19 cellular contexts compared by ENCODE assay signal in genomic region chr15:56980474-56980873, GRCh38.
DNase-seq lines count a peak whose midpoint lies in the region; ATAC-seq and TF ChIP-seq lines count a peak whose summit lies in the region.
"Had no signal": no experiment of that assay in that cellular context is flagged by ENCODE, and none has a peak within 500 bp of the region (broad histone marks: within the 10 kb centered on the region; RNA-seq: fewer than 3 reads in every experiment).

No MANE protein-coding gene starts in this region.

- ATAC-seq in activated T-helper 17 cell treated with anti-CD3 and anti-CD28 coated beads, Interleukin-2, amount 50 U/mL, for 72 hours (replicated peaks), result no peak
- ATAC-seq in HG02884 (IDR thresholded peaks at IDR 0.05; ENCODE audit: unreplicated experiment) (no peak), GM21526 (IDR thresholded peaks at IDR 0.05; ENCODE audit: low FRiP score, unreplicated experiment) (no peak)

- no peaks in the 10 kb centered on the region for H3K27me3 Mint-ChIP-seq in activated T-helper 17 cell treated with anti-CD3 and anti-CD28 coated beads, Interleukin-2, amount 50 U/mL, for 72 hours
- no peaks in the 10 kb centered on the region for H3K27me3 Mint-ChIP-seq in mesothelial cell of epicardium (ENCODE audit: low read depth)

- 97% methylated on average over 3 of the region's 3 CpGs for WGBS in thymus
- WGBS in suprapubic skin, result 91% methylated on average over 3 of the region's 3 CpGs

- no peaks in the 10 kb centered on the region for H3K9me3 Mint-ChIP-seq in activated T-helper 17 cell treated with anti-CD3 and anti-CD28 coated beads, Interleukin-2, amount 50 U/mL, for 72 hours
- H3K9me3 Mint-ChIP-seq in mesothelial cell of epicardium, result no peaks in the 10 kb centered on the region
- H3K9me3 Mint-ChIP-seq: CD14-positive monocyte had no signal

- H3K36me3 Mint-ChIP-seq in activated T-helper 17 cell treated with anti-CD3 and anti-CD28 coated beads, Interleukin-2, amount 50 U/mL, for 72 hours (ENCODE audit: low read depth), result no peaks in the 10 kb centered on the region
- H3K36me3 Mint-ChIP-seq in mesothelial cell of epicardium, result peaks cover 1% of the 10 kb centered on the region

- H3K36me3 ChIP-seq in thymus (ENCODE audit: control insufficient read depth, insufficient read depth) (no peaks in the 10 kb centered on the region), suprapubic skin (no peaks in the 10 kb centered on the region)

- TF ChIP-seq CTCF in mesothelial cell of epicardium (IDR thresholded peaks at IDR 0.05; ENCODE audit: unreplicated experiment), result no peak
- TF ChIP-seq CTCF in suprapubic skin (IDR thresholded peaks at IDR 0.05), result no peak

- no peaks in the 10 kb centered on the region for H3K9me3 ChIP-seq in thymus (ENCODE audit: control insufficient read depth)
- no peaks in the 10 kb centered on the region for H3K9me3 ChIP-seq in suprapubic skin
- H3K9me3 ChIP-seq: SK-N-SH had no signal

- H3K4me1 Mint-ChIP-seq in activated T-helper 17 cell treated with anti-CD3 and anti-CD28 coated beads, Interleukin-2, amount 50 U/mL, for 72 hours, result peaks cover 49% of the 10 kb centered on the region
- H3K4me1 Mint-ChIP-seq in mesothelial cell of epicardium, result peaks cover 26% of the 10 kb centered on the region

- no peak for TF ChIP-seq EP300 in suprapubic skin (IDR thresholded peaks at IDR 0.05)

- H3K4me1 ChIP-seq in thymus (ENCODE audit: control insufficient read depth, insufficient read depth, low read length) (peaks cover 10% of the 10 kb centered on the region), suprapubic skin (peaks cover 21% of the 10 kb centered on the region)

- H3K27ac ChIP-seq in thymus (ENCODE audit: low read depth), result peak overlapping the region; percentile 36
- H3K27ac ChIP-seq in suprapubic skin, result no peak overlapping the region
- H3K27ac ChIP-seq: 22Rv1 had no signal

- peak overlapping the region; percentile 56 for H3K27ac Mint-ChIP-seq in activated T-helper 17 cell treated with anti-CD3 and anti-CD28 coated beads, Interleukin-2, amount 50 U/mL, for 72 hours
- H3K27ac Mint-ChIP-seq in mesothelial cell of epicardium, result peak overlapping the region; percentile 4
- H3K27ac Mint-ChIP-seq: CD14-positive monocyte had no signal

- DNase-seq in NCI-H2171 treated with DMSO at 0.1 percent for 48 hours (lab: John Stamatoyannopoulos, UW) (peak; percentile 12), NCI-H2171 (lab: John Stamatoyannopoulos, UW) (no peak), mesothelial cell of epicardium (ENCODE audit: low spot score in 2 of 2, unreplicated experiment in 2 of 2) (no peak), suprapubic skin (ENCODE audit: low spot score in 2 of 2) (no peak)
- DNase-seq: AML-193, DMS79 treated with DMSO at 0.1 percent for 48 hours, H7, NCI-H1105, NCI-H2081 treated with DMSO at 0.1 percent for 48 hours, NCI-H345, NCI-H524 treated with DMSO at 0.1 percent for 48 hours, SHP77 treated with DMSO at 0.1 percent for 48 hours, SK-N-SH had no signal

- H3K27me3 ChIP-seq in thymus (ENCODE audit: control insufficient read depth, insufficient read depth) (no peaks in the 10 kb centered on the region), suprapubic skin (no peaks in the 10 kb centered on the region)

- no peak for TF ChIP-seq POLR2A in suprapubic skin (IDR thresholded peaks at IDR 0.05)

- H3K4me3 Mint-ChIP-seq in activated T-helper 17 cell treated with anti-CD3 and anti-CD28 coated beads, Interleukin-2, amount 50 U/mL, for 72 hours, result no peak overlapping the region
- H3K4me3 Mint-ChIP-seq in mesothelial cell of epicardium, result no peak overlapping the region
- H3K4me3 Mint-ChIP-seq: CD14-positive monocyte had no signal

- H3K4me3 ChIP-seq in thymus (ENCODE audit: low read length) (no peak overlapping the region), suprapubic skin (no peak overlapping the region)
